Comparison of ENCODE assay signal across 15 cellular contexts in the genomic region with DNA sequence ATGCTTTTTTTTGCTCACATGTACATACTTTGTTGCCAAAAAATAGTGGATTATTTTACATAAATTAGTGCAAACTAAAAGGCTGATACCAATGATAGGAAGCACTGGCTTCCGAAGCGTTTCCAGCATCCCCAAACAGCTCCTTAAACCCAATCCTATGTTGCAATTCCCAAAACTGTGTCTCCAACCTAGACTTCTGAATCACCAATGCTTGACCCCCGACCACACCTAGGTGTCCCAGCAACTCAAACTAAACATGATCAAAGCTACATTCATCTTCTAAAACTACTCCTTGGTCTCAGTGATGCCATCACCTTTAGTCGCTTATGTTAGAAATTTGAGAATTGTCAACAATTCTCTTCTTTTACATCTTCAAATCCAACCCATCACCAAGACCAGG. TPM values are rescaled to one million over a fixed set of nuclear protein-coding genes. Genes with fewer than 3 reads are reported as not detected.
DNase-seq lines count a peak whose midpoint lies in the region; ATAC-seq and TF ChIP-seq lines count a peak whose summit lies in the region.
"Had no signal": no experiment of that assay in that cellular context is flagged by ENCODE, and none has a peak within 500 bp of the region (broad histone marks: within the 10 kb centered on the region; RNA-seq: fewer than 3 reads in every experiment).

No MANE protein-coding gene starts in this region.

- WGBS in mammary epithelial cell (ENCODE audit: low coverage, missing lambda C conversion rate), result 100% methylated on average over 3 of the region's 4 CpGs
- 78 to 82% methylated on average over 3 to 4 of the region's 4 CpGs for WGBS in transverse colon (ENCODE audit: low coverage in 1 of 2), 2 donors

- H2AFZ ChIP-seq in mammary epithelial cell (ENCODE audit: low read depth, low read length), result no peak overlapping the region

- TF ChIP-seq POLR2A in transverse colon (IDR thresholded peaks at IDR 0.05), result no peak

- H4K20me1 ChIP-seq in mammary epithelial cell (ENCODE audit: insufficient read depth, low read length), result no peaks in the 10 kb centered on the region

- in situ Hi-C loops in mammary epithelial cell (cut with MboI; ENCODE audit: low sequenced_read_pairs in 2 of 2) (no loop called here), transverse colon (cut with MboI; ENCODE audit: low pct_ligation_motif_present in 1 of 4, low pct_unique_long_range_greater_than_20kb in 1 of 4, low sequenced_read_pairs in 3 of 4) (no loop called here)

- TF ChIP-seq EP300 in transverse colon (IDR thresholded peaks at IDR 0.05; ENCODE audit: low read depth), result no peak

- dilution Hi-C loops in mammary epithelial cell (cut with HindIII; ENCODE audit: low sequenced_read_pairs), result no loop called here

- ATAC-seq in stimulated activated effector memory CD8-positive, alpha-beta T cell treated with anti-CD3 and anti-CD28 coated beads, Interleukin-12 subunit alpha, Interleukin-12 subunit beta, amount 100 ng/mL, for 72 hours, result no peak
- ATAC-seq: activated naive CD8-positive, alpha-beta T cell treated with anti-CD3 and anti-CD28 coated beads, Interleukin-2, amount 50 U/mL, for 24 hours; GM12878 had no signal

- peaks cover 25% of the 10 kb centered on the region for H3K4me1 ChIP-seq in mammary epithelial cell (ENCODE audit: insufficient read depth, low read length)
- peaks cover 14 to 21% of the 10 kb centered on the region in 2 donors for H3K4me1 ChIP-seq in muscle layer of duodenum (ENCODE audit: control insufficient read depth in 1 of 2, insufficient read depth in 2 of 2, low read length in 2 of 2)
- peaks cover 16 to 91% (median 72%) of the 10 kb centered on the region in 4 donors for H3K4me1 ChIP-seq in transverse colon
- H3K4me1 ChIP-seq in BE2C, result no peaks in the 10 kb centered on the region

- no peaks in the 10 kb centered on the region for H3K36me3 ChIP-seq in mammary epithelial cell (ENCODE audit: insufficient read depth, low read length)
- H3K36me3 ChIP-seq in muscle layer of duodenum (ENCODE audit: control insufficient read depth in 1 of 2, insufficient read depth in 2 of 2, low read length in 2 of 2), result peaks cover 0 to 3% of the 10 kb centered on the region in 2 donors
- no peaks in the 10 kb centered on the region for H3K36me3 ChIP-seq in transverse colon
- H3K36me3 ChIP-seq in BE2C, result no peaks in the 10 kb centered on the region

- H3K4me2 ChIP-seq in mammary epithelial cell (ENCODE audit: insufficient read depth, low read depth, low read length), result peak overlapping the region; percentile 68
- H3K4me2 ChIP-seq: KMS-11 had no signal

- BruUV-seq in mammary epithelial cell (replicated peaks; lab: Mats Ljungman, UMichigan), result no TSS peak

- intact Hi-C loops in mammary epithelial cell (cut with micrococcal nuclease) (loop anchor here (5.0 kb wide), 1 partner anchor 77 kb away; no protein-coding TSS in a partner anchor), transverse colon (cut with DNase I; ENCODE audit: low total_unique reads) (no loop called here)

- H3K9me3 ChIP-seq in mammary epithelial cell (replicated peaks; ENCODE audit: insufficient read depth, low read length), result no peaks in the 10 kb centered on the region
- no peaks in the 10 kb centered on the region for H3K9me3 ChIP-seq in muscle layer of duodenum (ENCODE audit: control insufficient read depth in 1 of 2, low read length in 2 of 2)
- H3K9me3 ChIP-seq in transverse colon, result no peaks in the 10 kb centered on the region
- no peaks in the 10 kb centered on the region for H3K9me3 ChIP-seq in BE2C

- no peak overlapping the region for H3K27ac ChIP-seq in mammary epithelial cell (ENCODE audit: insufficient read depth, low read depth, low read length)
- peak overlapping the region; percentile 71 for H3K27ac ChIP-seq in muscle layer of duodenum (ENCODE audit: low read length)
- peak overlapping the region; percentile 78 to 84 (median 84) for H3K27ac ChIP-seq in transverse colon
- H3K27ac ChIP-seq: KMS-11 had no signal

- H3K36me3 Mint-ChIP-seq in HFFc6 (ENCODE audit: low read depth), result peaks cover 59% of the 10 kb centered on the region
- no peaks in the 10 kb centered on the region for H3K36me3 Mint-ChIP-seq in stimulated activated effector memory CD8-positive, alpha-beta T cell treated with anti-CD3 and anti-CD28 coated beads, Interleukin-12 subunit alpha, Interleukin-12 subunit beta, amount 100 ng/mL, for 72 hours

- CTCF ChIA-PET in mammary epithelial cell (lab: Charles Lee; ENCODE audit: low non-redundant PET), result no interaction called here

- H3K27me3 ChIP-seq in mammary epithelial cell (ENCODE audit: insufficient read depth, low read length) (no peaks in the 10 kb centered on the region), muscle layer of duodenum (ENCODE audit: low read depth, low read length) (no peaks in the 10 kb centered on the region), transverse colon (no peaks in the 10 kb centered on the region), BE2C (no peaks in the 10 kb centered on the region)

- H3K79me2 ChIP-seq in mammary epithelial cell (ENCODE audit: insufficient read depth, low read length), result peaks cover 73% of the 10 kb centered on the region

- no peak overlapping the region for H3K9ac ChIP-seq in mammary epithelial cell (ENCODE audit: insufficient read depth, low read length)
- H3K9ac ChIP-seq: KMS-11 had no signal

- H3K27ac Mint-ChIP-seq in HFFc6, result peak overlapping the region; percentile 95
- H3K27ac Mint-ChIP-seq in stimulated activated effector memory CD8-positive, alpha-beta T cell treated with anti-CD3 and anti-CD28 coated beads, Interleukin-12 subunit alpha, Interleukin-12 subunit beta, amount 100 ng/mL, for 72 hours, result no peak overlapping the region
- H3K27ac Mint-ChIP-seq: activated CD4-positive, alpha-beta memory T cell treated with anti-CD3 and anti-CD28 coated beads, Interleukin-2, amount 10 ng/mL, durations not matched to agents 7 days and 5 days; activated naive CD8-positive, alpha-beta T cell treated with anti-CD3 and anti-CD28 coated beads, Interleukin-2, amount 50 U/mL, for 24 hours; CD4-positive, alpha-beta memory T cell; nephron progenitor cell had no signal

- H3K27me3 Mint-ChIP-seq in HFFc6 (ENCODE audit: insufficient read depth), result peaks cover 3% of the 10 kb centered on the region

- DNase-seq in HFFc6 (no peak), mammary epithelial cell (no peak), transverse colon (no peak), NCI-H345 (lab: John Stamatoyannopoulos, UW) (no peak), BE2C (no peak)
- no peak for DNase-seq in stimulated activated effector memory CD8-positive, alpha-beta T cell treated with anti-CD3 and anti-CD28 coated beads, Interleukin-12 subunit alpha, Interleukin-12 subunit beta, amount 100 ng/mL, for 72 hours (ENCODE audit: low spot score in 2 of 2)
- DNase-seq: activated CD4-positive, alpha-beta memory T cell treated with anti-CD3 and anti-CD28 coated beads, Interleukin-2, amount 10 ng/mL, durations not matched to agents 7 days and 5 days; activated naive CD8-positive, alpha-beta T cell treated with anti-CD3 and anti-CD28 coated beads, Interleukin-2, amount 50 U/mL, for 24 hours; CD4-positive, alpha-beta memory T cell; NCI-H1436; nephron progenitor cell; stimulated activated naive CD4-positive, alpha-beta T cell had no signal

- H3K9me3 Mint-ChIP-seq in HFFc6, result no peaks in the 10 kb centered on the region
- H3K9me3 Mint-ChIP-seq in stimulated activated effector memory CD8-positive, alpha-beta T cell treated with anti-CD3 and anti-CD28 coated beads, Interleukin-12 subunit alpha, Interleukin-12 subunit beta, amount 100 ng/mL, for 72 hours, result no peaks in the 10 kb centered on the region
- H3K9me3 Mint-ChIP-seq: activated CD4-positive, alpha-beta memory T cell treated with anti-CD3 and anti-CD28 coated beads, Interleukin-2, amount 10 ng/mL, durations not matched to agents 7 days and 5 days; activated naive CD8-positive, alpha-beta T cell treated with anti-CD3 and anti-CD28 coated beads, Interleukin-2, amount 50 U/mL, for 24 hours had no signal

- H3K4me3 ChIP-seq in mammary epithelial cell (replicated peaks in 1 of 3; ENCODE audit: insufficient read depth in 1 of 3, low read depth in 2 of 3, low read length in 3 of 3) (no peak overlapping the region), muscle layer of duodenum (ENCODE audit: low read depth in 1 of 2, low read length in 2 of 2) (peak overlapping the region in 1 of 2 donors; percentile 2), transverse colon (no peak overlapping the region), BE2C (ENCODE audit: low read depth, low read length) (no peak overlapping the region)
- H3K4me3 ChIP-seq: GM12878 had no signal

- peaks cover 100% of the 10 kb centered on the region for H3K4me1 Mint-ChIP-seq in HFFc6 (ENCODE audit: low read depth)
- no peaks in the 10 kb centered on the region for H3K4me1 Mint-ChIP-seq in stimulated activated effector memory CD8-positive, alpha-beta T cell treated with anti-CD3 and anti-CD28 coated beads, Interleukin-12 subunit alpha, Interleukin-12 subunit beta, amount 100 ng/mL, for 72 hours
- H3K4me1 Mint-ChIP-seq: activated CD4-positive, alpha-beta memory T cell treated with anti-CD3 and anti-CD28 coated beads, Interleukin-2, amount 10 ng/mL, durations not matched to agents 7 days and 5 days; CD4-positive, alpha-beta memory T cell had no signal

- peak overlapping the region; percentile 79 for H3K4me3 Mint-ChIP-seq in HFFc6
- no peak overlapping the region for H3K4me3 Mint-ChIP-seq in stimulated activated effector memory CD8-positive, alpha-beta T cell treated with anti-CD3 and anti-CD28 coated beads, Interleukin-12 subunit alpha, Interleukin-12 subunit beta, amount 100 ng/mL, for 72 hours
- H3K4me3 Mint-ChIP-seq: activated CD4-positive, alpha-beta memory T cell treated with anti-CD3 and anti-CD28 coated beads, Interleukin-2, amount 10 ng/mL, durations not matched to agents 7 days and 5 days; activated naive CD8-positive, alpha-beta T cell treated with anti-CD3 and anti-CD28 coated beads, Interleukin-2, amount 50 U/mL, for 24 hours; CD4-positive, alpha-beta memory T cell; nephron progenitor cell had no signal

- no peak for TF ChIP-seq CTCF in HFFc6 (IDR thresholded peaks at IDR 0.05)
- TF ChIP-seq CTCF in mammary epithelial cell (conservative IDR thresholded peaks at IDR 0.05 in 1 of 2, IDR thresholded peaks at IDR 0.05 in 1 of 2; ENCODE audit: extremely low read depth in 1 of 2, insufficient read depth in 1 of 2, low read depth in 1 of 2, low read length in 2 of 2), result no peak
- TF ChIP-seq CTCF in transverse colon (IDR thresholded peaks at IDR 0.05), result no peak
- TF ChIP-seq CTCF in BE2C (IDR thresholded peaks at IDR 0.05; ENCODE audit: low read depth, low read length), result no peak

RNA-seq across cellular contexts. Expression of a gene that starts 13.4 kb away (rescaled TPM):
- 100 to 1,000 TPM in 3 of 6 experiments, 10 to 100 TPM in 3; 78.8 to 115 (median 94.6) TPM for total RNA-seq in HFFc6 (2021; fragmentation: NEBNext Ultra II Directional; extraction: Animal tissue kit (Norgen Biotek cat#: 25700))
- total RNA-seq in mammary epithelial cell, result 10 to 100 TPM; 12.7 to 15.0 TPM
- polyA plus RNA-seq in mammary epithelial cell, result 6.8 TPM
- 18.6 TPM for polyA minus RNA-seq in mammary epithelial cell
- total RNA-seq in transverse colon, result 100 to 1,000 TPM; 120 to 321 (median 252) TPM
- 0.15 TPM for polyA plus RNA-seq in BE2C (2012; ENCODE audit: insufficient read depth, insufficient read length, low read depth)
- total RNA-seq: activated CD4-positive, alpha-beta memory T cell treated with anti-CD3 and anti-CD28 coated beads, Interleukin-2, amount 10 ng/mL, durations not matched to agents 7 days and 5 days; CD4-positive, alpha-beta memory T cell had no signal

Comparison
In these comparisons a context has a peak if more than half of its experiments do, and no peak if none do; other contexts are left out.
1. RNA of a gene that starts 13.4 kb away (total RNA-seq): 120 to 321 TPM in transverse colon and 78.8 to 115 TPM in HFFc6; 12.7 to 15.0 TPM in mammary epithelial cell; every median in the first group is over 4 times any median in the second.